Comparison of ENCODE assay signal across 13 cellular contexts in the genomic region with DNA sequence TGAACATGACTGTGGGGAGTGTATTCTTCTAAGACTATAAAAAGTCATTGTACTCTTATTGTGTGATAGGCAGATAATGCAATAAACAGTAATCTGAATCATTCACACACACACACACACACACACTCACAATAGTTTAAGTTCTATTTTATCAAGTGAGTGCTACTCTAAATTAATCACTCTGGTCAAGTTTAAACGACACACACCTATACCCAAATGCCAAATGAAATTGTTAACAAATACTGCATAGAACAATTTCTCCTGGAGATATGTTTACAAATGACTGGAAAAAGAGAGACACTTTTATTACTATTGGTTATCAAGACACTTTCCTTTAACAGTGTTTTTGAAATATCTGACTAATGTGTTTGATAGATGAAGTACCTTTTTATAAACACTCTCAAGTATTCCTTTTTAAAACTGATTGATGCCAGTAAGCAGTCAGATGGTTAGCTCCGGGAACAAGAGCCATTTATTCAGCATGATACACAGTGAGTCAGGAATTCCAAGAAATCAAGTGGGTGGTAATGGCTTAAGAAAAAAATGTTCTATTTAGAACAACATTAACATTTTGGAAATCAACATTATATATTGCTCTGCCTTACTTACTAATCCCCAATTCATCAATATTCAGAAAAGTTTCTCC.
DNase-seq lines count a peak whose midpoint lies in the region; ATAC-seq and TF ChIP-seq lines count a peak whose summit lies in the region.
"Had no signal": no experiment of that assay in that cellular context is flagged by ENCODE, and none has a peak within 500 bp of the region (broad histone marks: within the 10 kb centered on the region; RNA-seq: fewer than 3 reads in every experiment).

No MANE protein-coding gene starts in this region.

- no peak overlapping the region for H3K4me3 ChIP-seq in epithelial cell of esophagus (ENCODE audit: low read length)
- H3K4me3 ChIP-seq: heart left ventricle, PC-9, sigmoid colon had no signal

- ATAC-seq in omental fat pad (ENCODE audit: low FRiP score) (peak; percentile 76), GM21526 (IDR thresholded peaks at IDR 0.05; ENCODE audit: low FRiP score, unreplicated experiment) (no peak)

- DNase-seq in AG20443 (ENCODE audit: low spot score) (peak; percentile 30), LHCN-M2 (ENCODE audit: low read depth) (peak; percentile 88), epithelial cell of esophagus (ENCODE audit: low read depth) (peak; percentile 64), omental fat pad (ENCODE audit: low spot score) (no peak), GM20000 (ENCODE audit: low spot score) (no peak), midbrain (lab: John Stamatoyannopoulos, UW) (no peak), SK-N-DZ (ENCODE audit: low spot score) (no peak)
- DNase-seq: CD4-positive, alpha-beta memory T cell; central memory CD4-positive, alpha-beta T cell; heart left ventricle; PC-9; sigmoid colon had no signal

- TF ChIP-seq CTCF in epithelial cell of esophagus (IDR thresholded peaks at IDR 0.05; ENCODE audit: insufficient read depth, low read depth, low read length, missing control alignments) (no peak), omental fat pad (IDR thresholded peaks at IDR 0.05) (no peak), GM20000 (IDR thresholded peaks at IDR 0.05; ENCODE audit: extremely low read depth, missing control alignments) (no peak)

Comparison
In these comparisons a context has a peak if more than half of its experiments do, and no peak if none do; other contexts are left out.
1. DNase-seq: peak in AG20443 (single experiment), LHCN-M2 (single experiment) and epithelial cell of esophagus (single experiment); none in omental fat pad (single experiment), GM20000 (single experiment), midbrain (single experiment) and SK-N-DZ (single experiment).